In genomic region chr9:130197888-130198287, GRCh38 we compare ENCODE assay signal across 20 cellular contexts. TPM values are rescaled to one million over a fixed set of nuclear protein-coding genes. Genes with fewer than 3 reads are reported as not detected.
DNase-seq lines count a peak whose midpoint lies in the region; TF ChIP-seq lines count a peak whose summit lies in the region.
"Had no signal": no experiment of that assay in that cellular context is flagged by ENCODE, and none has a peak within 500 bp of the region (broad histone marks: within the 10 kb centered on the region; RNA-seq: fewer than 3 reads in every experiment).

No MANE protein-coding gene starts in this region.

- no peaks in the 10 kb centered on the region for H3K79me2 ChIP-seq in OCI-LY7 (ENCODE audit: insufficient read depth, low read depth, low read length)

- H3K4me1 ChIP-seq in esophagus (ENCODE audit: control insufficient read depth in 2 of 2, insufficient read depth in 2 of 2, low read length in 1 of 2) (peaks cover 19 to 46% of the 10 kb centered on the region in 2 donors), stomach smooth muscle (ENCODE audit: control insufficient read depth, insufficient read depth, low read length) (peaks cover 87% of the 10 kb centered on the region), OCI-LY7 (ENCODE audit: insufficient read depth, low read length, poor library complexity, severe bottlenecking) (no peaks in the 10 kb centered on the region), spleen (no peaks in the 10 kb centered on the region)

- intact Hi-C loops in OCI-LY7 (cut with micrococcal nuclease; ENCODE audit: unreplicated experiment) (no loop called here), spleen (cut with DNase I; ENCODE audit: low total_unique reads) (no loop called here)

- H3K27ac ChIP-seq in esophagus (ENCODE audit: low read depth in 2 of 2, low read length in 1 of 2), result peak overlapping the region; percentile 40 to 89
- H3K27ac ChIP-seq in stomach smooth muscle (ENCODE audit: low read length), result peak overlapping the region; percentile 98
- H3K27ac ChIP-seq in WERI-Rb-1, result no peak overlapping the region
- no peak overlapping the region for H3K27ac ChIP-seq in OCI-LY7 (ENCODE audit: low read depth, low read length, poor library complexity, severe bottlenecking)
- no peak overlapping the region for H3K27ac ChIP-seq in spleen
- H3K27ac ChIP-seq: suprapubic skin had no signal

- no TSS peak for BruUV-seq in OCI-LY7 (replicated peaks; lab: Mats Ljungman, UMichigan)

- no peaks in the 10 kb centered on the region for H3K36me3 ChIP-seq in esophagus (ENCODE audit: control insufficient read depth in 2 of 2, insufficient read depth in 2 of 2, low read length in 1 of 2)
- H3K36me3 ChIP-seq in stomach smooth muscle (ENCODE audit: control insufficient read depth in 2 of 2, insufficient read depth in 2 of 2, low read length in 2 of 2), result no peaks in the 10 kb centered on the region
- peaks cover 38% of the 10 kb centered on the region for H3K36me3 ChIP-seq in WERI-Rb-1
- H3K36me3 ChIP-seq in OCI-LY7 (ENCODE audit: insufficient read depth, low read length), result no peaks in the 10 kb centered on the region
- H3K36me3 ChIP-seq in spleen, result no peaks in the 10 kb centered on the region
- H3K36me3 ChIP-seq: cardiac muscle cell, suprapubic skin had no signal

- WGBS in esophagus, 2 donors, result 53 to 57% methylated on average over 4 of the region's 4 CpGs
- 89 to 96% (median 94%) methylated on average over 4 of the region's 4 CpGs for WGBS in spleen, 5 donors

- H3K9me2 ChIP-seq in OCI-LY7 (ENCODE audit: insufficient read depth, low read length), result no peaks in the 10 kb centered on the region

- CTCF ChIA-PET in OCI-LY7 (lab: Charles Lee; ENCODE audit: unreplicated experiment), result no interaction called here

- no peak overlapping the region for H3K4me2 ChIP-seq in OCI-LY7 (ENCODE audit: low read length)

- no peak overlapping the region for H3K9ac ChIP-seq in stomach smooth muscle (ENCODE audit: low read length in 2 of 2)

- H3K9me3 ChIP-seq in esophagus (ENCODE audit: control insufficient read depth in 2 of 2, insufficient read depth in 1 of 2, low read depth in 1 of 2, low read length in 1 of 2), result no peaks in the 10 kb centered on the region
- H3K9me3 ChIP-seq in stomach smooth muscle (ENCODE audit: control insufficient read depth in 2 of 2, low read length in 2 of 2), result no peaks in the 10 kb centered on the region
- H3K9me3 ChIP-seq in WERI-Rb-1 (ENCODE audit: severe bottlenecking), result no peaks in the 10 kb centered on the region
- no peaks in the 10 kb centered on the region for H3K9me3 ChIP-seq in OCI-LY7 (ENCODE audit: low read length)
- no peaks in the 10 kb centered on the region for H3K9me3 ChIP-seq in spleen
- H3K9me3 ChIP-seq: BLaER1 treated with 17β-estradiol and CSF1 and Interleukin-3, amounts not matched to agents 10 nM and 100 nM; suprapubic skin had no signal

- H4K20me1 ChIP-seq in OCI-LY7 (ENCODE audit: insufficient read depth, low read length), result no peaks in the 10 kb centered on the region

- TF ChIP-seq CTCF in WERI-Rb-1 (IDR thresholded peaks at IDR 0.05; ENCODE audit: low read depth, low read length) (no peak), OCI-LY7 (conservative IDR thresholded peaks at IDR 0.05; ENCODE audit: low read length) (no peak), spleen (IDR thresholded peaks at IDR 0.05 in 8 of 11, conservative IDR thresholded peaks at IDR 0.05 in 3 of 11) (no peak)

- DNase-seq in NCI-H1436 (lab: John Stamatoyannopoulos, UW) (peak; percentile 11), NCI-H1436 treated with DMSO at 0.1 percent for 48 hours (lab: John Stamatoyannopoulos, UW) (no peak), NCI-H69 (lab: John Stamatoyannopoulos, UW) (peak; percentile 85), WERI-Rb-1 (no peak), OCI-LY7 (ENCODE audit: low spot score) (no peak), spleen (no peak)
- DNase-seq: activated CD4-positive, alpha-beta memory T cell treated with anti-CD3 and anti-CD28 coated beads for 36 hours; activated CD4-positive, CD25-positive, alpha-beta regulatory T cell; activated T-cell treated with anti-CD3 and anti-CD28 coated beads for 4 hours; GF-D8; islet precursor cell; occipital lobe; stimulated activated CD4-positive, alpha-beta T cell treated with anti-CD3 and anti-CD28 coated beads, Interleukin-15, amount 100 ng/mL, for 24 hours; T-helper 9 cell had no signal

- H3K4me3 ChIP-seq in esophagus (ENCODE audit: low read depth in 1 of 2, low read length in 2 of 2) (no peak overlapping the region), stomach smooth muscle (ENCODE audit: low read length in 2 of 2) (no peak overlapping the region), WERI-Rb-1 (ENCODE audit: low read depth, low read length) (no peak overlapping the region), OCI-LY7 (ENCODE audit: low read depth, low read length, poor library complexity, severe bottlenecking) (no peak overlapping the region), spleen (no peak overlapping the region)
- H3K4me3 ChIP-seq: BLaER1 treated with 17β-estradiol and CSF1 and Interleukin-3, amounts not matched to agents 10 nM and 100 nM; cardiac muscle cell; lung; suprapubic skin had no signal

- POLR2A ChIA-PET in OCI-LY7 (lab: Charles Lee), result no interaction called here

- TF ChIP-seq POLR2A in spleen (IDR thresholded peaks at IDR 0.05), result no peak

- H3K27me3 ChIP-seq in esophagus (ENCODE audit: control insufficient read depth in 1 of 2, insufficient read depth in 2 of 2, low read length in 2 of 2) (no peaks in the 10 kb centered on the region), stomach smooth muscle (ENCODE audit: control insufficient read depth in 1 of 2, insufficient read depth in 2 of 2, low read length in 2 of 2) (no peaks in the 10 kb centered on the region), WERI-Rb-1 (ENCODE audit: insufficient read depth, low read depth, severe bottlenecking) (no peaks in the 10 kb centered on the region), spleen (replicated peaks in 1 of 7) (peaks cover 0 to 21% (median 0%) of the 10 kb centered on the region in 7 donors)
- H3K27me3 ChIP-seq: BLaER1 treated with 17β-estradiol and CSF1 and Interleukin-3, amounts not matched to agents 10 nM and 100 nM; cardiac muscle cell; suprapubic skin had no signal

- no peak overlapping the region for H2AFZ ChIP-seq in OCI-LY7 (ENCODE audit: low read length)

RNA-seq across cellular contexts. Expression of gene NCS1, which starts 25.7 kb away (rescaled TPM):
- polyA plus RNA-seq in esophagus, result 10 to 100 TPM; 12.8 to 16.4 TPM
- total RNA-seq in OCI-LY7 (2014; rRNA removed; shearing (Covaris generic)), result not detected in 2 replicates
- not detected in 2 replicates for total RNA-seq in OCI-LY7 (2022)
- total RNA-seq in spleen, result 1 to 10 TPM in 4 of 7 donors, under 1 TPM in 3; 0.46 to 2.5 (median 1.2) TPM
- polyA plus RNA-seq in spleen, result 1 to 10 TPM in 2 of 3 donors, under 1 TPM in 1; 0.50 to 1.6 (median 1.3) TPM

Comparison
In these comparisons a context has a peak if more than half of its experiments do, and no peak if none do; other contexts are left out.
1. DNase-seq: peak in NCI-H1436 (single experiment) and NCI-H69 (single experiment); none in NCI-H1436 treated with DMSO at 0.1 percent for 48 hours (single experiment), WERI-Rb-1 (single experiment), OCI-LY7 (single experiment) and spleen (single experiment).
2. H3K27ac ChIP-seq: peak in esophagus (2 of 2) and stomach smooth muscle (single experiment); none in WERI-Rb-1 (single experiment), OCI-LY7 (single experiment) and spleen (0 of 8).